9 cellular contexts compared by ENCODE assay signal in genomic region chr13:46134961-46135522, GRCh38. TPM values are rescaled to one million over a fixed set of nuclear protein-coding genes. Genes with fewer than 3 reads are reported as not detected.
DNase-seq lines count a peak whose midpoint lies in the region; ATAC-seq and TF ChIP-seq lines count a peak whose summit lies in the region.
"Had no signal": no experiment of that assay in that cellular context is flagged by ENCODE, and none has a peak within 500 bp of the region (broad histone marks: within the 10 kb centered on the region; RNA-seq: fewer than 3 reads in every experiment).

No MANE protein-coding gene starts in this region.

- H3K36me3 Mint-ChIP-seq in GM23338 (ENCODE audit: low read depth), result no peaks in the 10 kb centered on the region
- no peaks in the 10 kb centered on the region for H3K36me3 Mint-ChIP-seq in nephron progenitor cell (ENCODE audit: low read depth)

- H3K4me1 Mint-ChIP-seq in GM23338, result peaks cover 24% of the 10 kb centered on the region
- peaks cover 46% of the 10 kb centered on the region for H3K4me1 Mint-ChIP-seq in nephron progenitor cell

- no peaks in the 10 kb centered on the region for H3K36me3 ChIP-seq in GM23338 (ENCODE audit: insufficient read depth)

- H3F3A ChIP-seq in GM23338 (replicated peaks; ENCODE audit: low read depth), result no peaks in the 10 kb centered on the region

- no peaks in the 10 kb centered on the region for H3K79me2 ChIP-seq in GM23338 (replicated peaks; ENCODE audit: insufficient read depth)

- H3K4me3 ChIP-seq in GM23338, result peak overlapping the region; percentile 29; the same call in 1 of the 2 replicates

- H3K9me3 Mint-ChIP-seq in GM23338, result no peaks in the 10 kb centered on the region
- H3K9me3 Mint-ChIP-seq in nephron progenitor cell, result no peaks in the 10 kb centered on the region
- H3K9me3 Mint-ChIP-seq: T-helper 1 cell treated with Interleukin-12 subunit alpha and Interleukin-12 subunit beta and Interleukin-4 antibody, amounts not matched to agents 30 μg/mL and 1 μg/mL, for 36 hours had no signal

- H3K4me3 Mint-ChIP-seq in GM23338, result 0 out of 3 replicates have a peak overlapping the region, but pooled peaks have one; percentile 9
- peak overlapping the region; percentile 17 for H3K4me3 Mint-ChIP-seq in nephron progenitor cell
- H3K4me3 Mint-ChIP-seq: T-helper 1 cell treated with Interleukin-12 subunit alpha and Interleukin-12 subunit beta and Interleukin-4 antibody, amounts not matched to agents 30 μg/mL and 1 μg/mL, for 36 hours had no signal

- ATAC-seq in GM23338 (peak; percentile 95), GM21423 (IDR thresholded peaks at IDR 0.05; ENCODE audit: unreplicated experiment) (no peak), GM21515 (IDR thresholded peaks at IDR 0.05; ENCODE audit: unreplicated experiment) (no peak)

- H4K20me1 ChIP-seq in GM23338 (replicated peaks; ENCODE audit: insufficient read depth), result no peaks in the 10 kb centered on the region

- H3K27ac Mint-ChIP-seq in GM23338 (peak overlapping the region; percentile 29; the same call in 1 of the 2 replicates), nephron progenitor cell (peak overlapping the region; percentile 82)

- in situ Hi-C loops in T47D (cut with HindIII; ENCODE audit: low pct_unique_long_range_greater_than_20kb, low sequenced_read_pairs), result no loop called here

- peak; percentile 65 for DNase-seq in GM23338 (ENCODE audit: low spot score)
- peak; percentile 92 for DNase-seq in NCI-H2107 treated with DMSO at 0.1 percent for 48 hours (lab: John Stamatoyannopoulos, UW; ENCODE audit: unreplicated experiment)
- DNase-seq in T47D (ENCODE audit: low read depth in 1 of 2, low spot score in 1 of 2), result peak; percentile 59 to 98
- DNase-seq in nephron progenitor cell, result peak; percentile 15
- DNase-seq in mesenteric fat pad (ENCODE audit: low spot score), result no peak
- no peak for DNase-seq in AG08395 (ENCODE audit: low spot score)

- peak overlapping the region; percentile 64; the same call in 1 of the 2 replicates for H2AFZ ChIP-seq in GM23338

- peaks cover 2% of the 10 kb centered on the region for H3K27me3 Mint-ChIP-seq in GM23338 (ENCODE audit: insufficient read depth, low read depth, poor library complexity)
- peaks cover 4% of the 10 kb centered on the region for H3K27me3 Mint-ChIP-seq in nephron progenitor cell (ENCODE audit: low read depth, poor library complexity)

- no peaks in the 10 kb centered on the region for H3K27me3 ChIP-seq in GM23338 (ENCODE audit: insufficient read depth)

- H3K27ac ChIP-seq in GM23338 (ENCODE audit: low read depth), result no peak overlapping the region

- H3K4me2 ChIP-seq in GM23338, result peak overlapping the region; percentile 68

- H3K4me1 ChIP-seq in GM23338 (ENCODE audit: insufficient read depth), result peaks cover 8% of the 10 kb centered on the region; the same call in 1 of the 2 replicates

- no peaks in the 10 kb centered on the region for H3K9me2 ChIP-seq in GM23338 (ENCODE audit: insufficient read depth)

- TF ChIP-seq CTCF in GM23338 (conservative IDR thresholded peaks at IDR 0.05; ENCODE audit: low read depth in 2 of 2) (no peak), nephron progenitor cell (IDR thresholded peaks at IDR 0.05) (no peak)

TF ChIP-seq in GM23338, 12 proteins besides CTCF, POLR2A, EP300 and RAD21:
- no peak for TF ChIP-seq CREB1 (CRISPR knock-in tag; IDR thresholded peaks at IDR 0.05; ENCODE audit: low read depth)
- TF ChIP-seq, protein P1, sequence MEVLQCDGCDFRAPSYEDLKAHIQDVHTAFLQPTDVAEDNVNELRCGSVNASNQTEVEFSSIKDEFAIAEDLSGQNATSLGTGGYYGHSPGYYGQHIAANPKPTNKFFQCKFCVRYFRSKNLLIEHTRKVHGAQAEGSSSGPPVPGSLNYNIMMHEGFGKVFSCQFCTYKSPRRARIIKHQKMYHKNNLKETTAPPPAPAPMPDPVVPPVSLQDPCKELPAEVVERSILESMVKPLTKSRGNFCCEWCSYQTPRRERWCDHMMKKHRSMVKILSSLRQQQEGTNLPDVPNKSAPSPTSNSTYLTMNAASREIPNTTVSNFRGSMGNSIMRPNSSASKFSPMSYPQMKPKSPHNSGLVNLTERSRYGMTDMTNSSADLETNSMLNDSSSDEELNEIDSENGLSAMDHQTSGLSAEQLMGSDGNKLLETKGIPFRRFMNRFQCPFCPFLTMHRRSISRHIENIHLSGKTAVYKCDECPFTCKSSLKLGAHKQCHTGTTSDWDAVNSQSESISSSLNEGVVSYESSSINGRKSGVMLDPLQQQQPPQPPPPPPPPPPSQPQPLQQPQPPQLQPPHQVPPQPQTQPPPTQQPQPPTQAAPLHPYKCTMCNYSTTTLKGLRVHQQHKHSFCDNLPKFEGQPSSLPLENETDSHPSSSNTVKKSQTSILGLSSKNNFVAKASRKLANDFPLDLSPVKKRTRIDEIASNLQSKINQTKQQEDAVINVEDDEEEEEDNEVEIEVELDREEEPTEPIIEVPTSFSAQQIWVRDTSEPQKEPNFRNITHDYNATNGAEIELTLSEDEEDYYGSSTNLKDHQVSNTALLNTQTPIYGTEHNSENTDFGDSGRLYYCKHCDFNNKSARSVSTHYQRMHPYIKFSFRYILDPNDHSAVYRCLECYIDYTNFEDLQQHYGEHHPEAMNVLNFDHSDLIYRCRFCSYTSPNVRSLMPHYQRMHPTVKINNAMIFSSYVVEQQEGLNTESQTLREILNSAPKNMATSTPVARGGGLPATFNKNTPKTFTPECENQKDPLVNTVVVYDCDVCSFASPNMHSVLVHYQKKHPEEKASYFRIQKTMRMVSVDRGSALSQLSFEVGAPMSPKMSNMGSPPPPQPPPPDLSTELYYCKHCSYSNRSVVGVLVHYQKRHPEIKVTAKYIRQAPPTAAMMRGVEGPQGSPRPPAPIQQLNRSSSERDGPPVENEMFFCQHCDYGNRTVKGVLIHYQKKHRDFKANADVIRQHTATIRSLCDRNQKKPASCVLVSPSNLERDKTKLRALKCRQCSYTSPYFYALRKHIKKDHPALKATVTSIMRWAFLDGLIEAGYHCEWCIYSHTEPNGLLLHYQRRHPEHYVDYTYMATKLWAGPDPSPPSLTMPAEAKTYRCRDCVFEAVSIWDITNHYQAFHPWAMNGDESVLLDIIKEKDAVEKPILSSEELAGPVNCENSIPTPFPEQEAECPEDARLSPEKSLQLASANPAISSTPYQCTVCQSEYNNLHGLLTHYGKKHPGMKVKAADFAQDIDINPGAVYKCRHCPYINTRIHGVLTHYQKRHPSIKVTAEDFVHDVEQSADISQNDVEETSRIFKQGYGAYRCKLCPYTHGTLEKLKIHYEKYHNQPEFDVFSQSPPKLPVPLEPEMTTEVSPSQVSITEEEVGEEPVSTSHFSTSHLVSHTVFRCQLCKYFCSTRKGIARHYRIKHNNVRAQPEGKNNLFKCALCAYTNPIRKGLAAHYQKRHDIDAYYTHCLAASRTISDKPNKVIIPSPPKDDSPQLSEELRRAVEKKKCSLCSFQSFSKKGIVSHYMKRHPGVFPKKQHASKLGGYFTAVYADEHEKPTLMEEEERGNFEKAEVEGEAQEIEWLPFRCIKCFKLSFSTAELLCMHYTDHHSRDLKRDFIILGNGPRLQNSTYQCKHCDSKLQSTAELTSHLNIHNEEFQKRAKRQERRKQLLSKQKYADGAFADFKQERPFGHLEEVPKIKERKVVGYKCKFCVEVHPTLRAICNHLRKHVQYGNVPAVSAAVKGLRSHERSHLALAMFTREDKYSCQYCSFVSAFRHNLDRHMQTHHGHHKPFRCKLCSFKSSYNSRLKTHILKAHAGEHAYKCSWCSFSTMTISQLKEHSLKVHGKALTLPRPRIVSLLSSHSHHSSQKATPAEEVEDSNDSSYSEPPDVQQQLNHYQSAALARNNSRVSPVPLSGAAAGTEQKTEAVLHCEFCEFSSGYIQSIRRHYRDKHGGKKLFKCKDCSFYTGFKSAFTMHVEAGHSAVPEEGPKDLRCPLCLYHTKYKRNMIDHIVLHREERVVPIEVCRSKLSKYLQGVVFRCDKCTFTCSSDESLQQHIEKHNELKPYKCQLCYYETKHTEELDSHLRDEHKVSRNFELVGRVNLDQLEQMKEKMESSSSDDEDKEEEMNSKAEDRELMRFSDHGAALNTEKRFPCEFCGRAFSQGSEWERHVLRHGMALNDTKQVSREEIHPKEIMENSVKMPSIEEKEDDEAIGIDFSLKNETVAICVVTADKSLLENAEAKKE (CRISPR knock-in tag; IDR thresholded peaks at IDR 0.05), result peak; percentile 34; the same call in 1 of the 2 replicates

RNA-seq across cellular contexts. Expression of gene CPB2, which starts 30.2 kb away (rescaled TPM):
- not detected in 2 replicates for total RNA-seq in GM23338 (2014; rRNA removed; shearing (Covaris generic))
- 0.47 and 0.73 TPM in 2 replicates for polyA plus RNA-seq in GM23338 (2016; fragmentation: Nextera tagmentation; extraction: Ambion mirVana)
- not detected for total RNA-seq in mesenteric fat pad

RNA-seq across cellular contexts. Expression of gene LCP1, which starts 46.9 kb away (rescaled TPM):
- total RNA-seq in GM23338 (2014; rRNA removed; shearing (Covaris generic)), result 3.4 and 6.6 TPM in 2 replicates
- 1.9 and 2.7 TPM in 2 replicates for polyA plus RNA-seq in GM23338 (2016; fragmentation: Nextera tagmentation; extraction: Ambion mirVana)
- total RNA-seq in mesenteric fat pad, result 195 TPM

Comparison
In these comparisons a context has a peak if more than half of its experiments do, and no peak if none do; other contexts are left out.
1. DNase-seq: peak in GM23338 (single experiment), NCI-H2107 treated with DMSO at 0.1 percent for 48 hours (single experiment), T47D (2 of 2) and nephron progenitor cell (single experiment); none in mesenteric fat pad (single experiment) and AG08395 (single experiment).
2. RNA of gene LCP1, which starts 46.9 kb away (total RNA-seq): 195 TPM in mesenteric fat pad (single experiment); 3.4 to 6.6 TPM in GM23338; every median in the first group is over 10 times any median in the second.